21 cellular contexts compared by ENCODE assay signal in the genomic region with DNA sequence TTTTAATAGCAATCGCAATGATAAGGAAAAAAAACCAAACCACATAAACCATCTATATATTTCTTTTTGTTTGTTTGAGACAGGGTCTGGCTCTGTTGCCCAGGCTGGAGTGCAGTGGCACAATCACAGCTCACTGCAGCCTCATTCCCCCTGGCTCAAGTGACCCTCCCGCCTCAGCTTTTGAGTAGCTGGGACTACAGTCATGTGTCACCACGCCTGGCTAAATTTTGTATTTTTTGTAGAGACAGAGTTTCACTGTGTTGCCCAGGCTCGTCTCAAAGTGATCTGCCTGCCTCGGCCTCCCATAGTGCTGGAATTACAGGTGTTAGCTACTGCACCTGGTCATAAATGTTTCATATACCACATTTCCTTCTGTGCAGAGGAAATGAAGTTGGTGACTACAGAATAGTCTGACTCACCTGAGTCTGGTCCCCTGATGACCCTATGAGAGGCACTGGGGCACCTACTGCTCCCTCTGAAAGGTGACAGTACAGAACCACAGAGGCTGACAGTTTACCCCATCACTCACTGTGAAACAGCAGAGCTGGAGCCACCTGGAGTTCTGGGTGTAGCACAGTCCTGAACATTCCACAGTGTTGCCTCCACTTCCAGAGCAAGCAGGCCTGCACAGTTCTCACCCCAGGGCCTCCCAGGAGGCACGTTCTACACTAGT.
"Had no signal": no experiment of that assay in that cellular context is flagged by ENCODE, and none has a peak within 500 bp of the region (broad histone marks: within the 10 kb centered on the region; RNA-seq: fewer than 3 reads in every experiment).

No MANE protein-coding gene starts in this region.

- H3K36me3 Mint-ChIP-seq: activated naive CD8-positive, alpha-beta T cell treated with anti-CD3 and anti-CD28 coated beads, Interleukin-2, amount 10 ng/mL, durations not matched to agents 7 days and 5 days had no signal

- ATAC-seq: activated CD8-positive, alpha-beta T cell treated with anti-CD3 and anti-CD28 coated beads for 36 hours had no signal

- H3K27ac Mint-ChIP-seq: activated CD8-positive, alpha-beta T cell treated with anti-CD3 and anti-CD28 coated beads for 36 hours; activated naive CD8-positive, alpha-beta T cell treated with anti-CD3 and anti-CD28 coated beads, Interleukin-2, amount 10 ng/mL, durations not matched to agents 7 days and 5 days; activated T-cell treated with anti-CD3 and anti-CD28 coated beads, Interleukin-2, amount 50 U/mL, for 72 hours; activated T-helper 2 cell treated with anti-CD3 and anti-CD28 coated beads, Interferon-gamma antibody, Interleukin-2, Interleukin-4, amounts not matched to agents 10 μg/mL and 5 μg/mL and 100 μg/mL, durations not matched to agents 14 hours and 24 hours and 36 hours had no signal

- H3K4me1 Mint-ChIP-seq: activated naive CD8-positive, alpha-beta T cell treated with anti-CD3 and anti-CD28 coated beads, Interleukin-2, amount 10 ng/mL, durations not matched to agents 7 days and 5 days had no signal

- H3K27me3 Mint-ChIP-seq: activated CD8-positive, alpha-beta T cell treated with anti-CD3 and anti-CD28 coated beads for 36 hours had no signal

- H3K27ac ChIP-seq: adrenal gland, PC-9, VCaP had no signal

- H3K9me3 Mint-ChIP-seq: activated CD8-positive, alpha-beta T cell treated with anti-CD3 and anti-CD28 coated beads for 36 hours; activated naive CD8-positive, alpha-beta T cell treated with anti-CD3 and anti-CD28 coated beads, Interleukin-2, amount 10 ng/mL, durations not matched to agents 7 days and 5 days; activated T-cell treated with anti-CD3 and anti-CD28 coated beads, Interleukin-2, amount 50 U/mL, for 72 hours; activated T-helper 2 cell treated with anti-CD3 and anti-CD28 coated beads, Interferon-gamma antibody, Interleukin-2, Interleukin-4, amounts not matched to agents 10 μg/mL and 5 μg/mL and 100 μg/mL, durations not matched to agents 14 hours and 24 hours and 36 hours had no signal

- H3K4me3 Mint-ChIP-seq: activated CD8-positive, alpha-beta T cell treated with anti-CD3 and anti-CD28 coated beads for 36 hours; activated naive CD8-positive, alpha-beta T cell treated with anti-CD3 and anti-CD28 coated beads, Interleukin-2, amount 10 ng/mL, durations not matched to agents 7 days and 5 days; activated T-cell treated with anti-CD3 and anti-CD28 coated beads, Interleukin-2, amount 50 U/mL, for 72 hours had no signal

- DNase-seq: activated CD4-positive, CD25-positive, alpha-beta regulatory T cell; activated CD8-positive, alpha-beta memory T cell treated with anti-CD3 and anti-CD28 coated beads, Interleukin-2, amount 50 U/mL, for 4 hours; activated CD8-positive, alpha-beta T cell treated with anti-CD3 and anti-CD28 coated beads for 36 hours; activated naive CD4-positive, alpha-beta T cell treated with anti-CD3 and anti-CD28 coated beads, Interleukin-2, amount 50 U/mL, for 16 hours; activated naive CD8-positive, alpha-beta T cell treated with anti-CD3 and anti-CD28 coated beads, Interleukin-2, amount 10 ng/mL, durations not matched to agents 7 days and 5 days; activated T-cell treated with anti-CD3 and anti-CD28 coated beads, Interleukin-2, amount 50 U/mL, for 72 hours; adrenal gland; anterior cingulate cortex; Kasumi-1; KBM-7; NCI-H1105 treated with DMSO at 0.1 percent for 48 hours; NCI-H1436 treated with DMSO at 0.1 percent for 48 hours; NCI-H187; NCI-H2081; NCI-H446; NCI-H524; PC-9; SIG-M5; T-helper 1 cell had no signal
